In genomic region chr10:111075577-111076185, GRCh38 we compare ENCODE assay signal across 8 cellular contexts. TPM values are rescaled to one million over a fixed set of nuclear protein-coding genes. Genes with fewer than 3 reads are reported as not detected.
A peak's percentile ranks its signal among the peaks of the same experiment; 100 is the strongest.
DNase-seq lines count a peak whose midpoint lies in the region; ATAC-seq, FAIRE-seq and TF ChIP-seq lines count a peak whose summit lies in the region.

No MANE protein-coding gene starts in this region.

- no peak for TF ChIP-seq CTCF in fibroblast of the aortic adventitia (IDR thresholded peaks at IDR 0.05; ENCODE audit: insufficient read depth, low read length)

- H3K36me3 Mint-ChIP-seq in activated CD4-positive, alpha-beta T cell treated with anti-CD3 and anti-CD28 coated beads, Interleukin-2, amount 10 ng/mL, durations not matched to agents 7 days and 5 days (ENCODE audit: low read depth): peaks cover 3% of the 10 kb centered on the region
- no peaks in the 10 kb centered on the region for H3K36me3 Mint-ChIP-seq in stimulated activated effector memory CD8-positive, alpha-beta T cell treated with anti-CD3 and anti-CD28 coated beads, Interleukin-12 subunit alpha, Interleukin-12 subunit beta, amount 100 ng/mL, for 72 hours

- POLR2A ChIA-PET in activated CD4-positive, alpha-beta T cell treated with anti-CD3 and anti-CD28 coated beads, Interleukin-2, amount 10 ng/mL, durations not matched to agents 7 days and 5 days (lab: Charles Lee): no interaction called here

- peak overlapping the region; percentile 60 for H3K4me3 ChIP-seq in SJCRH30
- peak overlapping the region; percentile 46 for H3K4me3 ChIP-seq in fibroblast of the aortic adventitia (ENCODE audit: low read depth, low read length)

- no peaks in the 10 kb centered on the region for H3K36me3 ChIP-seq in SJCRH30

- no peaks in the 10 kb centered on the region for H3K9me3 ChIP-seq in SJCRH30 (replicated peaks)

- H3K27ac Mint-ChIP-seq in activated CD4-positive, alpha-beta T cell treated with anti-CD3 and anti-CD28 coated beads, Interleukin-2, amount 10 ng/mL, durations not matched to agents 7 days and 5 days: no peak overlapping the region
- no peak overlapping the region for H3K27ac Mint-ChIP-seq in stimulated activated effector memory CD8-positive, alpha-beta T cell treated with anti-CD3 and anti-CD28 coated beads, Interleukin-12 subunit alpha, Interleukin-12 subunit beta, amount 100 ng/mL, for 72 hours

- H3K27me3 Mint-ChIP-seq in activated CD4-positive, alpha-beta T cell treated with anti-CD3 and anti-CD28 coated beads, Interleukin-2, amount 10 ng/mL, durations not matched to agents 7 days and 5 days: peaks cover 79% of the 10 kb centered on the region

- no peak for DNase-seq in activated CD4-positive, alpha-beta T cell treated with anti-CD3 and anti-CD28 coated beads, Interleukin-2, amount 10 ng/mL, durations not matched to agents 7 days and 5 days
- DNase-seq in activated CD4-positive, alpha-beta T cell treated with anti-CD3 and anti-CD28 coated beads, Interleukin-2, amount 50 U/mL, for 48 hours: no peak
- DNase-seq in SJCRH30: no peak
- DNase-seq in fibroblast of the aortic adventitia (ENCODE audit: low read depth): no peak
- DNase-seq in stimulated activated effector memory CD8-positive, alpha-beta T cell treated with anti-CD3 and anti-CD28 coated beads, Interleukin-12 subunit alpha, Interleukin-12 subunit beta, amount 100 ng/mL, for 72 hours (ENCODE audit: low spot score in 2 of 2): no peak
- no peak for DNase-seq in NCI-H128 (lab: John Stamatoyannopoulos, UW; ENCODE audit: unreplicated experiment)
- no peak for DNase-seq in urothelium cell line (ENCODE audit: low spot score)

- CTCF ChIA-PET in activated CD4-positive, alpha-beta T cell treated with anti-CD3 and anti-CD28 coated beads, Interleukin-2, amount 10 ng/mL, durations not matched to agents 7 days and 5 days (lab: Charles Lee): interaction anchor here (1.2 to 1.6 kb wide), 3 partner anchors 12 to 134 kb away, joined by 3 to 4 read pairs (median 4); no protein-coding TSS in a partner anchor

- H3K4me3 Mint-ChIP-seq in activated CD4-positive, alpha-beta T cell treated with anti-CD3 and anti-CD28 coated beads, Interleukin-2, amount 10 ng/mL, durations not matched to agents 7 days and 5 days: peak overlapping the region; percentile 45
- H3K4me3 Mint-ChIP-seq in stimulated activated effector memory CD8-positive, alpha-beta T cell treated with anti-CD3 and anti-CD28 coated beads, Interleukin-12 subunit alpha, Interleukin-12 subunit beta, amount 100 ng/mL, for 72 hours: peak overlapping the region; percentile 61

- peaks cover 4% of the 10 kb centered on the region; the same call in 1 of the 2 replicates for H3K27me3 ChIP-seq in SJCRH30

- FAIRE-seq in urothelium cell line (lab: Jason Lieb, UNC): no peak

- no peaks in the 10 kb centered on the region for H3K9me3 Mint-ChIP-seq in activated CD4-positive, alpha-beta T cell treated with anti-CD3 and anti-CD28 coated beads, Interleukin-2, amount 10 ng/mL, durations not matched to agents 7 days and 5 days
- H3K9me3 Mint-ChIP-seq in stimulated activated effector memory CD8-positive, alpha-beta T cell treated with anti-CD3 and anti-CD28 coated beads, Interleukin-12 subunit alpha, Interleukin-12 subunit beta, amount 100 ng/mL, for 72 hours: no peaks in the 10 kb centered on the region

- H3K4me1 Mint-ChIP-seq in activated CD4-positive, alpha-beta T cell treated with anti-CD3 and anti-CD28 coated beads, Interleukin-2, amount 10 ng/mL, durations not matched to agents 7 days and 5 days: peaks cover 15% of the 10 kb centered on the region
- peaks cover 21% of the 10 kb centered on the region for H3K4me1 Mint-ChIP-seq in stimulated activated effector memory CD8-positive, alpha-beta T cell treated with anti-CD3 and anti-CD28 coated beads, Interleukin-12 subunit alpha, Interleukin-12 subunit beta, amount 100 ng/mL, for 72 hours

- no peak overlapping the region for H3K27ac ChIP-seq in SJCRH30

- peaks cover 8% of the 10 kb centered on the region for H3K4me1 ChIP-seq in SJCRH30

- no peak for ATAC-seq in stimulated activated effector memory CD8-positive, alpha-beta T cell treated with anti-CD3 and anti-CD28 coated beads, Interleukin-12 subunit alpha, Interleukin-12 subunit beta, amount 100 ng/mL, for 72 hours
- ATAC-seq in HG03159 (IDR thresholded peaks at IDR 0.05; ENCODE audit: unreplicated experiment): no peak

RNA-seq across cellular contexts. Expression of gene ADRA2A, which starts 1.1 kb away (rescaled TPM):
- not detected for total RNA-seq in activated CD4-positive, alpha-beta T cell treated with anti-CD3 and anti-CD28 coated beads, Interleukin-2, amount 10 ng/mL, durations not matched to agents 7 days and 5 days
- 0.79 and 1.4 TPM in 2 replicates for total RNA-seq in SJCRH30 (2014; rRNA removed; shearing (Covaris generic))
- 0.82 and 2.6 TPM in 2 replicates for total RNA-seq in fibroblast of the aortic adventitia (ENCODE audit: low replicate concordance)
